ENCODE assay signal across 8 cellular contexts in the genomic region with DNA sequence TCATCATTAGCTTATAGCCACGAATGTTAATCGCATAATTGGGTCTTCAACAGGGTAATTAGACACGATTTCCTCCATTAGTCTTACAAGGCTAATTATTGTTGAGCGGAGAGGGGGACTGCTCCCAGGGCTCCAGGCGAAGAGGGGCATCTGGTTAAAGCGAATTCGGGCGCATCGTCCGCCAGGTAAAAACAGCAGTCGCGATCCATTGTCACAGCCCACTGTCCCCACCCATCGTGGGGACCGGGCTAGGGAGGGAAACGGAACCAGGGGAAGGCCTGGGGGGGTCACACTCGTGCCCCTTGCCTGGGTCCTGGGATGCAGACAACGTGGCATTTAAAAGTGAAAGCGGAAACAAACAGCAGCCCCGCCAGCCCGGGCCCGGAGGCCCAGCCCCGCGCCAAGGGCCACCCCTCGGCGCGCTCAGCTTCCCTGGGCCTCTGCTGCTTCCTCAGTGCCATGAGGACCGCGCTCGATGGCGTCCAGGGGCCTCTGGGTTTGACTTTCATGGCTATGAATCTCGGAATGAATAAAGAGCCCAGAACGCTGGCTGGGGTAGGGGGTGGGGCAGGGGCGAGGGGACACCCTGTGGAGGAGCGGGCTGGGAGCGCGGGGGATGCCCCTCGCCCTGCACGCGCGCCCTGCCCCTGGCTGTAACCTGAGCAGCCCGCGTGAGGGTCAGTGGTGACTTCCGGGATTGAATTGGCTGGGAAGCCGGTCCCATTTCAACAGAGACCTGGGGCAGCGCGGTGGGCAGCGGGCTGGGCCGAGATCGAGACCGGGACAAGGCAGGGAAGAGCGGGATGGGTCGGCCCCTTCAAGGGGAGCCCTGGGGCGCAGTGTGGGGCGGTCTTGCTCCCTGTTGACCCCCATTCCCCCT.
DNase-seq lines count a peak whose midpoint lies in the region; ATAC-seq and TF ChIP-seq lines count a peak whose summit lies in the region.

No MANE protein-coding gene starts in this region.

- no peak for TF ChIP-seq CTCF in SU-DHL-6 (IDR thresholded peaks at IDR 0.05; ENCODE audit: insufficient read depth, low read length, poor library complexity, severe bottlenecking)
- no peak for TF ChIP-seq CTCF in uterus (IDR thresholded peaks at IDR 0.05)

- H2AFZ ChIP-seq in SU-DHL-6 (ENCODE audit: low read depth, low read length, severe bottlenecking) = peak overlapping the region; percentile 85

- no peaks in the 10 kb centered on the region for H3F3A ChIP-seq in SU-DHL-6 (ENCODE audit: insufficient read depth)

- no peaks in the 10 kb centered on the region for H4K20me1 ChIP-seq in SU-DHL-6 (ENCODE audit: low read depth, low read length)

- 7% methylated on average over 54 of the region's 54 CpGs for WGBS in right cardiac atrium

- H3K4me3 ChIP-seq in SU-DHL-6 (ENCODE audit: insufficient read depth, low read length, poor library complexity, severe bottlenecking) = peak overlapping the region; percentile 50
- H3K4me3 ChIP-seq in right cardiac atrium (ENCODE audit: low read length) = peak overlapping the region; percentile 60
- H3K4me3 ChIP-seq in rectal smooth muscle tissue (ENCODE audit: low read length) = peak overlapping the region; percentile 87
- H3K4me3 ChIP-seq in uterus = peak overlapping the region; percentile 71 to 72

- H3K27ac ChIP-seq in SU-DHL-6 (ENCODE audit: low read depth, low read length) (no peak overlapping the region), right cardiac atrium (ENCODE audit: low read length) (peak overlapping the region; percentile 49), rectal smooth muscle tissue (ENCODE audit: low read depth, low read length) (peak overlapping the region; percentile 81), uterus (peak overlapping the region; percentile 74 to 79)

- H3K4me1 ChIP-seq in right cardiac atrium (ENCODE audit: control insufficient read depth, insufficient read depth, low read length) (peaks cover 1% of the 10 kb centered on the region), rectal smooth muscle tissue (ENCODE audit: control insufficient read depth, insufficient read depth, low read length) (peaks cover 6% of the 10 kb centered on the region), uterus (no peaks in the 10 kb centered on the region)

- peak overlapping the region; percentile 40 for H3K9ac ChIP-seq in SU-DHL-6 (ENCODE audit: low read length)
- H3K9ac ChIP-seq in rectal smooth muscle tissue (ENCODE audit: low read length) = peak overlapping the region; percentile 85

- H3K9me2 ChIP-seq in SU-DHL-6 (replicated peaks; ENCODE audit: insufficient read depth, low read length) = no peaks in the 10 kb centered on the region

- H3K27me3 ChIP-seq in SU-DHL-6 (ENCODE audit: low read length) (no peaks in the 10 kb centered on the region; the same call in 1 of the 2 replicates), right cardiac atrium (ENCODE audit: control insufficient read depth, insufficient read depth) (no peaks in the 10 kb centered on the region), rectal smooth muscle tissue (ENCODE audit: control insufficient read depth, insufficient read depth, low read length) (no peaks in the 10 kb centered on the region), uterus (no peaks in the 10 kb centered on the region)

- no peaks in the 10 kb centered on the region for H3K36me3 ChIP-seq in SU-DHL-6 (ENCODE audit: low read length)
- no peaks in the 10 kb centered on the region for H3K36me3 ChIP-seq in rectal smooth muscle tissue (ENCODE audit: control insufficient read depth, insufficient read depth, low read length)
- no peaks in the 10 kb centered on the region for H3K36me3 ChIP-seq in uterus

- peak; percentile 28 to 43 for TF ChIP-seq POLR2A in uterus (IDR thresholded peaks at IDR 0.05)

- peak; percentile 62 for ATAC-seq in HG03442 (IDR thresholded peaks at IDR 0.05; ENCODE audit: unreplicated experiment)
- ATAC-seq in right cardiac atrium = peak; percentile 92 to 93

- H3K79me2 ChIP-seq in SU-DHL-6 (ENCODE audit: insufficient read depth, low read length) = no peaks in the 10 kb centered on the region

- intact Hi-C loops in right cardiac atrium (cut with DNase I) = no loop called here
- intact Hi-C loops in uterus (cut with DNase I; ENCODE audit: low total_unique reads) = no loop called here

- DNase-seq in SIG-M5 treated with dmso at 0.1 percent for 504 hours (lab: John Stamatoyannopoulos, UW; ENCODE audit: unreplicated experiment) = peak; percentile 72
- no peak for DNase-seq in SIG-M5 (lab: John Stamatoyannopoulos, UW)
- peak; percentile 54 for DNase-seq in amniotic epithelial cell (ENCODE audit: low read depth)
- peak; percentile 75 to 91 (median 86) for DNase-seq in right cardiac atrium
- peak; percentile 38 to 65 for DNase-seq in uterus

- peak overlapping the region; percentile 57 for H3K4me2 ChIP-seq in SU-DHL-6 (ENCODE audit: low read depth, low read length, poor library complexity, severe bottlenecking)

- H3K9me3 ChIP-seq in SU-DHL-6 (ENCODE audit: insufficient read depth, low read length) (no peaks in the 10 kb centered on the region), right cardiac atrium (ENCODE audit: control insufficient read depth, low read length) (no peaks in the 10 kb centered on the region), uterus (no peaks in the 10 kb centered on the region)
